ENCODE assay signal across 10 cellular contexts in the genomic region with DNA sequence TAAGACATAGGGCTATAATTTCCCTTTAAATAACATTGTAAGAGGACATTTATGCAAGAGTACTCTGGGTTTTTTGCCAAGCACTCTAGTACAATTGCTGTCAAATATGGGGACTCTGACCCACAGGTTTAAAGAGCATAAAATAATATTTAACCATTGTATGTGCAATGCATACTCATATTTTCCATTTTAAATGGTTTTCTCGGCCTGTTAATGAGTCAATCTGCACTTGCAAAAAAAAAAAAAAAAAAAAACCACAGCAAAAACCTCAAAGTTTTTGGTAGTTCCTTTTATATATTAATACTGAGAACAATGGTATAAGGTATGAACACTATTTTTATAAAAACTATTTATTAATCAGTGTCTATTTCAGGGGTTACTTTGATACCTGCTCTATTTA.
DNase-seq lines count a peak whose midpoint lies in the region; ATAC-seq and TF ChIP-seq lines count a peak whose summit lies in the region.
"Had no signal": no experiment of that assay in that cellular context is flagged by ENCODE, and none has a peak within 500 bp of the region (broad histone marks: within the 10 kb centered on the region; RNA-seq: fewer than 3 reads in every experiment).

No MANE protein-coding gene starts in this region.

- H3K4me1 Mint-ChIP-seq in activated T-helper 2 cell treated with anti-CD3 and anti-CD28 coated beads, Interferon-gamma antibody, Interleukin-2, Interleukin-4, amounts not matched to agents 10 μg/mL and 5 μg/mL and 100 μg/mL, durations not matched to agents 14 hours and 24 hours and 36 hours (ENCODE audit: low read depth), result peaks cover 58% of the 10 kb centered on the region
- H3K4me1 Mint-ChIP-seq: brain had no signal

- no peaks in the 10 kb centered on the region for H3K27me3 Mint-ChIP-seq in activated T-helper 2 cell treated with anti-CD3 and anti-CD28 coated beads, Interferon-gamma antibody, Interleukin-2, Interleukin-4, amounts not matched to agents 10 μg/mL and 5 μg/mL and 100 μg/mL, durations not matched to agents 14 hours and 24 hours and 36 hours (ENCODE audit: low read depth)
- H3K27me3 Mint-ChIP-seq: brain had no signal

- no peaks in the 10 kb centered on the region for H3K36me3 ChIP-seq in esophagus muscularis mucosa

- H3K4me3 Mint-ChIP-seq in activated T-helper 2 cell treated with anti-CD3 and anti-CD28 coated beads, Interferon-gamma antibody, Interleukin-2, Interleukin-4, amounts not matched to agents 10 μg/mL and 5 μg/mL and 100 μg/mL, durations not matched to agents 14 hours and 24 hours and 36 hours (ENCODE audit: low read depth), result no peak overlapping the region
- H3K4me3 Mint-ChIP-seq: brain had no signal

- no peak overlapping the region for H3K4me3 ChIP-seq in esophagus muscularis mucosa

- TF ChIP-seq CTCF in esophagus muscularis mucosa (IDR thresholded peaks at IDR 0.05), result no peak

- TF ChIP-seq POLR2A in GM18505 (IDR thresholded peaks at IDR 0.05; ENCODE audit: borderline replicate concordance, extremely low read depth, insufficient read depth, insufficient read length), result no peak
- no peak for TF ChIP-seq POLR2A in esophagus muscularis mucosa (IDR thresholded peaks at IDR 0.05; ENCODE audit: low read depth)

- ATAC-seq in GM18505 (IDR thresholded peaks at IDR 0.05; ENCODE audit: unreplicated experiment) (peak; percentile 47), GM21367 (IDR thresholded peaks at IDR 0.05; ENCODE audit: unreplicated experiment) (peak; percentile 52), HG03159 (IDR thresholded peaks at IDR 0.05; ENCODE audit: unreplicated experiment) (peak; percentile 64)

- no peaks in the 10 kb centered on the region for H3K9me3 ChIP-seq in esophagus muscularis mucosa

- H3K4me1 ChIP-seq in esophagus muscularis mucosa, result no peaks in the 10 kb centered on the region

- TF ChIP-seq EP300 in esophagus muscularis mucosa (IDR thresholded peaks at IDR 0.05), result no peak

- H3K36me3 Mint-ChIP-seq in activated T-helper 2 cell treated with anti-CD3 and anti-CD28 coated beads, Interferon-gamma antibody, Interleukin-2, Interleukin-4, amounts not matched to agents 10 μg/mL and 5 μg/mL and 100 μg/mL, durations not matched to agents 14 hours and 24 hours and 36 hours (ENCODE audit: low read depth), result peaks cover 28% of the 10 kb centered on the region
- H3K36me3 Mint-ChIP-seq: brain had no signal

- peaks cover 14% of the 10 kb centered on the region for H3K9me3 Mint-ChIP-seq in activated T-helper 2 cell treated with anti-CD3 and anti-CD28 coated beads, Interferon-gamma antibody, Interleukin-2, Interleukin-4, amounts not matched to agents 10 μg/mL and 5 μg/mL and 100 μg/mL, durations not matched to agents 14 hours and 24 hours and 36 hours
- H3K9me3 Mint-ChIP-seq: brain had no signal

- no peak for DNase-seq in activated T-helper 2 cell treated with anti-CD3 and anti-CD28 coated beads, Interferon-gamma antibody, Interleukin-2, Interleukin-4, amounts not matched to agents 10 μg/mL and 5 μg/mL and 100 μg/mL, durations not matched to agents 14 hours and 24 hours and 36 hours (ENCODE audit: low spot score)
- DNase-seq in DMS114 treated with DMSO at 0.1 percent for 48 hours (lab: John Stamatoyannopoulos, UW; ENCODE audit: unreplicated experiment), result no peak
- DNase-seq in esophagus muscularis mucosa (ENCODE audit: extremely low spot score), result no peak
- no peak for DNase-seq in stimulated activated CD4-positive, alpha-beta T cell treated with anti-CD3 and anti-CD28 coated beads, Interleukin-4, amount 100 ng/mL, for 24 hours
- no peak for DNase-seq in stimulated activated CD4-positive, alpha-beta T cell treated with anti-CD3 and anti-CD28 coated beads, Interleukin-15, amount 100 ng/mL, for 24 hours
- DNase-seq: NCI-H226 had no signal

- no peak overlapping the region for H3K27ac ChIP-seq in esophagus muscularis mucosa (replicated peaks in 1 of 4)

- peak overlapping the region; percentile 77 for H3K27ac Mint-ChIP-seq in activated T-helper 2 cell treated with anti-CD3 and anti-CD28 coated beads, Interferon-gamma antibody, Interleukin-2, Interleukin-4, amounts not matched to agents 10 μg/mL and 5 μg/mL and 100 μg/mL, durations not matched to agents 14 hours and 24 hours and 36 hours
- H3K27ac Mint-ChIP-seq: brain had no signal

- WGBS in esophagus muscularis mucosa, result 74% methylated on average over 1 of the region's 1 CpG

- intact Hi-C loops in activated T-helper 2 cell treated with anti-CD3 and anti-CD28 coated beads, Interferon-gamma antibody, Interleukin-2, Interleukin-4, amounts not matched to agents 10 μg/mL and 5 μg/mL and 100 μg/mL, durations not matched to agents 14 hours and 24 hours and 36 hours (cut with micrococcal nuclease), result loop anchor here (1.0 to 10.0 kb wide), 3 partner anchors 161 to 808 kb away; partner anchors contain the start of gene ALCAM
- intact Hi-C loops in esophagus muscularis mucosa (cut with DNase I), result no loop called here

- no peaks in the 10 kb centered on the region for H3K27me3 ChIP-seq in esophagus muscularis mucosa
